ENCODE assay signal across 27 cellular contexts in the genomic region with DNA sequence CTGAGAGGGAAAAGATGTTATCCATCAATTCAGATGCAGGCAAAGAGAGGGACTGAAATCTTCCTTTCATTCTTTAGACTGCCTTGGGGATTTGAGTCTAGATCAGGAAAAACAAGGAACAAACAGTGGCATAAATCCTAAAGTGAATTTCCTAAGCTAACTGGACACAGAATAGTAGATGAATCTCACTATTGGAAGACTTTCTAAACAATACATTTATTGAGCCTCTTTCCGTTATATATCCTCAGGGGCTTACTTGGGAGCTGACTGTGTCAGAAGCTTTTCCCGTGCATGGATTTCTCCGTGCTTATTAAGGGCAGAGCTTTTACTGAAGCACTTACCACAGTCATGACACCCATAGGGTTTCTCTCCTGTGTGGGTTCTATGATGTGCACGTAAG. TPM values are rescaled to one million over a fixed set of nuclear protein-coding genes. Genes with fewer than 3 reads are reported as not detected.
"Had no signal": no experiment of that assay in that cellular context is flagged by ENCODE, and none has a peak within 500 bp of the region (broad histone marks: within the 10 kb centered on the region; RNA-seq: fewer than 3 reads in every experiment).

No MANE protein-coding gene starts in this region.

- H3K27me3 Mint-ChIP-seq: activated CD4-positive, alpha-beta memory T cell treated with anti-CD3 and anti-CD28 coated beads for 36 hours; activated CD4-positive, alpha-beta T cell treated with anti-CD3 and anti-CD28 coated beads, Interleukin-2, amount 10 ng/mL, durations not matched to agents 7 days and 5 days; activated naive CD4-positive, alpha-beta T cell treated with anti-CD3 and anti-CD28 coated beads, Interleukin-2, amount 10 ng/mL, durations not matched to agents 7 days and 5 days; activated naive CD8-positive, alpha-beta T cell treated with anti-CD3 and anti-CD28 coated beads for 36 hours; activated T-helper 17 cell treated with anti-CD3 and anti-CD28 coated beads, Interleukin-2, amount 50 U/mL, for 72 hours; T-cell had no signal

- H3K27ac Mint-ChIP-seq: activated CD4-positive, alpha-beta memory T cell treated with anti-CD3 and anti-CD28 coated beads for 36 hours; activated CD4-positive, alpha-beta T cell treated with anti-CD3 and anti-CD28 coated beads, Interleukin-2, amount 10 ng/mL, durations not matched to agents 7 days and 5 days; activated naive CD4-positive, alpha-beta T cell treated with anti-CD3 and anti-CD28 coated beads, Interleukin-2, amount 10 ng/mL, durations not matched to agents 7 days and 5 days; activated naive CD8-positive, alpha-beta T cell treated with anti-CD3 and anti-CD28 coated beads for 36 hours; activated T-helper 17 cell treated with anti-CD3 and anti-CD28 coated beads, Interleukin-2, amount 50 U/mL, for 72 hours; T-cell had no signal

- H3K27ac ChIP-seq: adrenal gland, PC-9, SK-N-MC, VCaP had no signal

- H3K4me2 ChIP-seq: PC-9 had no signal

- DNase-seq: activated CD4-positive, alpha-beta memory T cell treated with anti-CD3 and anti-CD28 coated beads for 36 hours; activated CD4-positive, alpha-beta T cell treated with anti-CD3 and anti-CD28 coated beads, Interleukin-2, amount 10 ng/mL, durations not matched to agents 7 days and 5 days; activated CD4-positive, CD25-positive, alpha-beta regulatory T cell; activated CD8-positive, alpha-beta memory T cell treated with anti-CD3 and anti-CD28 coated beads for 24 hours; activated gamma-delta T cell; activated naive CD4-positive, alpha-beta T cell treated with anti-CD3 and anti-CD28 coated beads, Interleukin-2, amount 10 ng/mL, durations not matched to agents 7 days and 5 days; activated naive CD8-positive, alpha-beta T cell treated with anti-CD3 and anti-CD28 coated beads for 36 hours; activated T-cell treated with anti-CD3 and anti-CD28 coated beads for 4 hours; activated T-cell treated with anti-CD3 and anti-CD28 coated beads, Interleukin-2, amount 50 U/mL, for 48 hours; adrenal gland; anterior cingulate cortex; Karpas-422; NCI-H1105 treated with DMSO at 0.1 percent for 48 hours; NCI-H1436 treated with DMSO at 0.1 percent for 48 hours; NCI-H187 treated with DMSO at 0.1 percent for 48 hours; NCI-H2081 treated with DMSO at 0.1 percent for 48 hours; NCI-H446; NCI-H524; PC-9; SHP77 treated with DMSO at 0.1 percent for 48 hours; T-cell had no signal

- H3K27me3 ChIP-seq: adrenal gland had no signal

- H3K4me3 ChIP-seq: adrenal gland, K562, PC-9, SK-N-MC had no signal

- ATAC-seq: activated T-helper 17 cell treated with anti-CD3 and anti-CD28 coated beads, Interleukin-2, amount 50 U/mL, for 72 hours; K562; T-cell had no signal

- H2AFZ ChIP-seq: PC-9 had no signal

- H3K4me3 Mint-ChIP-seq: activated CD4-positive, alpha-beta memory T cell treated with anti-CD3 and anti-CD28 coated beads for 36 hours; activated CD4-positive, alpha-beta T cell treated with anti-CD3 and anti-CD28 coated beads, Interleukin-2, amount 10 ng/mL, durations not matched to agents 7 days and 5 days; activated naive CD4-positive, alpha-beta T cell treated with anti-CD3 and anti-CD28 coated beads, Interleukin-2, amount 10 ng/mL, durations not matched to agents 7 days and 5 days; activated naive CD8-positive, alpha-beta T cell treated with anti-CD3 and anti-CD28 coated beads for 36 hours; activated T-helper 17 cell treated with anti-CD3 and anti-CD28 coated beads, Interleukin-2, amount 50 U/mL, for 72 hours; T-cell had no signal

RNA-seq across cellular contexts. Expression of a gene that starts 58.8 kb away (rescaled TPM):
- total RNA-seq: activated CD4-positive, alpha-beta memory T cell treated with anti-CD3 and anti-CD28 coated beads for 36 hours; activated CD4-positive, alpha-beta T cell treated with anti-CD3 and anti-CD28 coated beads, Interleukin-2, amount 10 ng/mL, durations not matched to agents 7 days and 5 days; activated naive CD8-positive, alpha-beta T cell treated with anti-CD3 and anti-CD28 coated beads for 36 hours; activated T-helper 17 cell treated with anti-CD3 and anti-CD28 coated beads, Interleukin-2, amount 50 U/mL, for 72 hours; adrenal gland; cardiac septum; K562; PC-9; T-cell; T-helper 2 cell treated with Interferon-gamma antibody and Interleukin-4, amounts not matched to agents 100 ng/mL and 5 ng/mL, for 36 hours had no signal
- polyA plus RNA-seq: adrenal gland, K562 had no signal
